10 cellular contexts compared by ENCODE assay signal in the genomic region with DNA sequence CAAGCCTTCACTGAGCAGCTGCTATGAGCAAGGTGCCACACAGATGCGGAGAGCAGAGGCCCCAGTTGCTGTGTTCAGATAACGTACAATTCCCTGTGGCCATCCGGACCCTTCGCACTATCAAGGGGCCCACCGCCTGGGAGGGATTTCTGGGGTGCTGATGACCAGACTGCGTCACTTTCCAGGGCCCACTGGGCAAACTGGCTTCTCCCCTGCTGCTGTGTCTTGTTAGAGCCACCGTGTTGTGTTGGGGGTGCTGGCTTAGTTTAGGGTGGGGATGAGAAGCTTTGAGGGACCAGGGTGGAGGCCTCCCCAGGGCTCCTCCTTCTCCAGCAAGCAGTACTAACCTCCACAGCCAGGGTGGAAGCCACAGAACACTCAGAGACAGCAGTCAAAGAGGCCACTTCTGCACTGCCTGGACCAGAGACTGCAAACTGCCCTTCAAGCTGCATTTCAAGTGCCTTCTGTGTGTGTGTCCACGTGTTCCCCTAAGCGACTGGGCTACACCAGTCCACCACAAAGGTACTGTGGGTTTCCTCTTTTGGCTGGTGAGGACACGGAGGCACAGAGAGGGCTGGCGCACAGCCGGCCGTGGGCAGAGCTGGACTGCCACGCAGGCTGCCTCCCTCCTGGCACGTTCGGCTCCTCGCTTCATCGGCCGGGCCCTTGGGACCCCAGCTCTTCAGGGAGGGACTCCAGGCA.
A peak's percentile ranks its signal among the peaks of the same experiment; 100 is the strongest.
DNase-seq lines count a peak whose midpoint lies in the region; ATAC-seq and TF ChIP-seq lines count a peak whose summit lies in the region.
"Had no signal": no experiment of that assay in that cellular context is flagged by ENCODE, and none has a peak within 500 bp of the region (broad histone marks: within the 10 kb centered on the region; RNA-seq: fewer than 3 reads in every experiment).

No MANE protein-coding gene starts in this region.

- H3K9me3 ChIP-seq in Loucy (ENCODE audit: insufficient read depth, low read depth, low read length) (no peaks in the 10 kb centered on the region), gastroesophageal sphincter (no peaks in the 10 kb centered on the region), sigmoid colon (no peaks in the 10 kb centered on the region)

- H3K36me3 ChIP-seq in Loucy (ENCODE audit: insufficient read depth, low read length) (peaks cover 22% of the 10 kb centered on the region; the same call in 1 of the 2 replicates), gastroesophageal sphincter (no peaks in the 10 kb centered on the region), sigmoid colon (no peaks in the 10 kb centered on the region)

- peaks cover 73% of the 10 kb centered on the region for H3K4me1 ChIP-seq in Loucy (ENCODE audit: insufficient read depth, low read length, poor library complexity, severe bottlenecking)
- peaks cover 0 to 59% (median 26%) of the 10 kb centered on the region in 3 donors for H3K4me1 ChIP-seq in gastroesophageal sphincter
- H3K4me1 ChIP-seq in sigmoid colon, result peaks cover 0 to 47% (median 41%) of the 10 kb centered on the region in 4 donors

- H2AFZ ChIP-seq in Loucy (ENCODE audit: low read length), result no peak overlapping the region

- H3K9ac ChIP-seq in Loucy (ENCODE audit: low read depth, low read length, poor library complexity, severe bottlenecking), result peak overlapping the region; percentile 99

- TF ChIP-seq POLR2A in gastroesophageal sphincter (IDR thresholded peaks at IDR 0.05) (no peak), sigmoid colon (IDR thresholded peaks at IDR 0.05) (no peak)

- H3K4me3 ChIP-seq in GM12865 (ENCODE audit: low read depth, low read length) (peak overlapping the region; percentile 58), Loucy (ENCODE audit: low read length, poor library complexity, severe bottlenecking) (peak overlapping the region; percentile 78), gastroesophageal sphincter (peak overlapping the region in 1 of 2 donors; percentile 7), sigmoid colon (no peak overlapping the region), foreskin fibroblast (ENCODE audit: low read depth in 1 of 2, low read length in 2 of 2) (no peak overlapping the region)

- no peaks in the 10 kb centered on the region for H4K20me1 ChIP-seq in Loucy (ENCODE audit: insufficient read depth, low read length, poor library complexity, severe bottlenecking)

- no peak for TF ChIP-seq EP300 in gastroesophageal sphincter (IDR thresholded peaks at IDR 0.05)
- TF ChIP-seq EP300 in sigmoid colon (IDR thresholded peaks at IDR 0.05), result no peak

- intact Hi-C loops in sigmoid colon (cut with DNase I), result no loop called here

- DNase-seq in GM12865 (ENCODE audit: low read depth) (peak; percentile 78), sigmoid colon (no peak), activated gamma-delta T cell (lab: John Stamatoyannopoulos, UW) (no peak), NCI-H748 (lab: John Stamatoyannopoulos, UW; ENCODE audit: unreplicated experiment) (no peak), mucosa of gallbladder (ENCODE audit: low spot score) (no peak), foreskin fibroblast (no peak)
- DNase-seq: central memory CD4-positive, alpha-beta T cell; NCI-H2171 had no signal

- peaks cover 86% of the 10 kb centered on the region for H3K79me2 ChIP-seq in Loucy (ENCODE audit: insufficient read depth, low read length)

- no peaks in the 10 kb centered on the region for H3K9me2 ChIP-seq in Loucy (replicated peaks; ENCODE audit: low read depth, low read length)

- peak; percentile 8 for ATAC-seq in gastroesophageal sphincter

- H3K4me2 ChIP-seq in Loucy (ENCODE audit: low read depth, low read length, poor library complexity, severe bottlenecking), result peak overlapping the region; percentile 91

- peaks cover 12% of the 10 kb centered on the region for H3F3A ChIP-seq in Loucy (ENCODE audit: low read depth)

- TF ChIP-seq CTCF in GM12865 (IDR thresholded peaks at IDR 0.05; ENCODE audit: insufficient read depth, low read depth, low read length, missing control alignments) (peak; percentile 37), Loucy (conservative IDR thresholded peaks at IDR 0.05; ENCODE audit: low read length) (peak; percentile 18; the same call in 1 of the 2 replicates), gastroesophageal sphincter (IDR thresholded peaks at IDR 0.05) (peak in 2 of 4 experiments; percentile 23 to 31), sigmoid colon (IDR thresholded peaks at IDR 0.05) (no peak), foreskin fibroblast (IDR thresholded peaks at IDR 0.05; ENCODE audit: low read depth, low read length) (no peak)

- H3K27ac ChIP-seq in gastroesophageal sphincter (peak overlapping the region in 3 of 4 donors; percentile 14 to 73 (median 73)), sigmoid colon (peak overlapping the region; percentile 67 to 76 (median 72))

- WGBS in gastroesophageal sphincter (ENCODE audit: low coverage in 1 of 2), 2 donors, result 57% methylated on average over 3 of the region's 19 CpGs; no CpG with 5 or more reads in 1 of the 2 donors
- WGBS in sigmoid colon, 2 donors, result 71 to 89% methylated on average over 19 of the region's 19 CpGs

- H3K27me3 ChIP-seq in Loucy (ENCODE audit: insufficient read depth, low read length, poor library complexity, severe bottlenecking) (no peaks in the 10 kb centered on the region), gastroesophageal sphincter (no peaks in the 10 kb centered on the region), sigmoid colon (no peaks in the 10 kb centered on the region)

Comparison
In these comparisons a context has a peak if more than half of its experiments do, and no peak if none do; other contexts are left out.
1. H3K4me3 ChIP-seq: peak in GM12865 (single experiment) and Loucy (single experiment); none in sigmoid colon (0 of 4) and foreskin fibroblast (0 of 2).
2. CTCF ChIP-seq: peak in GM12865 (single experiment) and Loucy (single experiment); none in sigmoid colon (0 of 4) and foreskin fibroblast (single experiment).